Comparison of ENCODE assay signal across 29 cellular contexts in the genomic region with DNA sequence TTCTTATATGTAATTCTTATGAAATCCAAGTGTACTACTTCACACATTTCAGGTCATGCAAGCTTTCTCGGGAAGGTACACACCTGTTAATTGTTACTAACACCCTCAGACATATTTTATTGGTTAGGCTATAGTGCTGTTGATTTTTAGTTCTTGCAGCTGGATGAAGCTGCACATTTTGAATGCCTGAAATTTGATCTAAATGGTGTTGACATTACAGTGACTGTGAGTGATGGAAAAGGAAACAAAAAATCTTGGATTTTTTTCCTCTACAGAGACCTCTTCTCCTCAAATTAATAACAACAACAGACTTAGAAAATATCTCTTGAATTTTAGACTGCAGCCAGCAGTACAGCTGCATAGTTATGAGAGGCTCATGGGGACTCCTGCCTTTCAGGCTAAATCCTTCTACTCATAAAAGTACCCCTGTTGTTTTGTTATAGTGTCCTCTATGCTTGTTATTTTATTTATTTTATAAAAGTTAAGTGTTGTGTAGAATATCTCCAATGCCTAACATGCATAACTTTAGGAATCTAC.
A peak's percentile ranks its signal among the peaks of the same experiment; 100 is the strongest.
DNase-seq lines count a peak whose midpoint lies in the region; ATAC-seq and TF ChIP-seq lines count a peak whose summit lies in the region.
"Had no signal": no experiment of that assay in that cellular context is flagged by ENCODE, and none has a peak within 500 bp of the region (broad histone marks: within the 10 kb centered on the region; RNA-seq: fewer than 3 reads in every experiment).

No MANE protein-coding gene starts in this region.

- H3K27ac ChIP-seq in left ventricle myocardium inferior (replicated peaks) = peak overlapping the region; percentile 67
- no peak overlapping the region for H3K27ac ChIP-seq in right cardiac atrium (ENCODE audit: low read length)
- peak overlapping the region in 1 of 4 donors; percentile 12 for H3K27ac ChIP-seq in gastroesophageal sphincter
- H3K27ac ChIP-seq: dorsolateral prefrontal cortex, HL-60, thyroid gland, vagina had no signal

- H3K9me3 ChIP-seq in left ventricle myocardium inferior (replicated peaks) (peaks cover 23% of the 10 kb centered on the region), right cardiac atrium (ENCODE audit: control insufficient read depth, low read length) (peaks cover 2% of the 10 kb centered on the region), gastroesophageal sphincter (peaks cover 0 to 14% (median 0%) of the 10 kb centered on the region in 3 donors)
- H3K9me3 ChIP-seq: BE2C, MG63, thyroid gland, vagina had no signal

- no peak overlapping the region for H3K4me3 ChIP-seq in left ventricle myocardium inferior
- H3K4me3 ChIP-seq in right cardiac atrium (ENCODE audit: low read length) = no peak overlapping the region
- no peak overlapping the region for H3K4me3 ChIP-seq in gastroesophageal sphincter
- H3K4me3 ChIP-seq: dorsolateral prefrontal cortex, MG63, thyroid gland, vagina had no signal

- H3K27me3 ChIP-seq in left ventricle myocardium inferior (ENCODE audit: low read depth) (no peaks in the 10 kb centered on the region), right cardiac atrium (ENCODE audit: control insufficient read depth, insufficient read depth) (no peaks in the 10 kb centered on the region), gastroesophageal sphincter (no peaks in the 10 kb centered on the region)
- H3K27me3 ChIP-seq: BE2C, dorsolateral prefrontal cortex, MG63, thyroid gland, vagina had no signal

- no peaks in the 10 kb centered on the region for H3K4me1 ChIP-seq in left ventricle myocardium inferior
- no peaks in the 10 kb centered on the region for H3K4me1 ChIP-seq in right cardiac atrium (ENCODE audit: control insufficient read depth, insufficient read depth, low read length)
- H3K4me1 ChIP-seq in gastroesophageal sphincter = no peaks in the 10 kb centered on the region
- H3K4me1 ChIP-seq: BE2C, thyroid gland, vagina had no signal

- 37% methylated on average over 1 of the region's 1 CpG for WGBS in right cardiac atrium
- 17 to 19% methylated on average over 1 of the region's 1 CpG for WGBS in gastroesophageal sphincter (ENCODE audit: low coverage in 1 of 2), 2 donors

- TF ChIP-seq CTCF in left ventricle myocardium inferior (IDR thresholded peaks at IDR 0.05; ENCODE audit: borderline replicate concordance) = no peak
- no peak for TF ChIP-seq CTCF in gastroesophageal sphincter (IDR thresholded peaks at IDR 0.05)

- H3K36me3 ChIP-seq in left ventricle myocardium inferior (no peaks in the 10 kb centered on the region), gastroesophageal sphincter (no peaks in the 10 kb centered on the region)
- H3K36me3 ChIP-seq: BE2C, MG63, thyroid gland, vagina had no signal

- no peak for TF ChIP-seq EP300 in gastroesophageal sphincter (IDR thresholded peaks at IDR 0.05)

- DNase-seq in left ventricle myocardium inferior = no peak
- DNase-seq in right cardiac atrium = no peak
- peak; percentile 0 for DNase-seq in NCI-H510A (lab: John Stamatoyannopoulos, UW)
- peak; percentile 35 for DNase-seq in left kidney (ENCODE audit: low read depth, low spot score)
- no peak for DNase-seq in NCI-H2029 (lab: John Stamatoyannopoulos, UW)
- DNase-seq: activated CD4-positive, alpha-beta T cell treated with anti-CD3 and anti-CD28 coated beads for 36 hours; activated CD8-positive, alpha-beta T cell treated with anti-CD3 and anti-CD28 coated beads, Interleukin-2, amount 10 ng/mL, durations not matched to agents 7 days and 5 days; activated naive CD4-positive, alpha-beta T cell treated with anti-CD3 and anti-CD28 coated beads, Interleukin-2, amount 50 U/mL, for 16 hours; amniotic stem cell; BE2C; CD8-positive, alpha-beta memory T cell; DMS 273 treated with DMSO at 0.1 percent for 48 hours; dorsolateral prefrontal cortex; H7; hippocampal formation; KG1; MG63; NCI-H1436; NCI-H2081 treated with DMSO at 0.1 percent for 48 hours; NCI-H524; stimulated activated CD4-positive, alpha-beta T cell treated with anti-CD3 and anti-CD28 coated beads, Interleukin-12 subunit alpha, Interleukin-12 subunit beta, amount 100 ng/mL, for 4 hours; stimulated activated CD4-positive, alpha-beta T cell treated with anti-CD3 and anti-CD28 coated beads, Interleukin-4, amount 100 ng/mL, for 1 hour; SW 1271; thyroid gland had no signal

- intact Hi-C loops in left ventricle myocardium inferior (cut with micrococcal nuclease) (no loop called here), right cardiac atrium (cut with DNase I) (no loop called here)

- TF ChIP-seq POLR2A in gastroesophageal sphincter (IDR thresholded peaks at IDR 0.05) = no peak

- no peak for ATAC-seq in right cardiac atrium
- no peak for ATAC-seq in gastroesophageal sphincter
- ATAC-seq in GM18520 (IDR thresholded peaks at IDR 0.05; ENCODE audit: unreplicated experiment) = no peak
- ATAC-seq: activated CD4-positive, alpha-beta T cell treated with anti-CD3 and anti-CD28 coated beads for 36 hours; activated CD8-positive, alpha-beta T cell treated with anti-CD3 and anti-CD28 coated beads, Interleukin-2, amount 10 ng/mL, durations not matched to agents 7 days and 5 days; activated T-helper 17 cell treated with anti-CD3 and anti-CD28 coated beads, Interleukin-2, amount 50 U/mL, for 72 hours had no signal

Comparison
In these comparisons a context has a peak if more than half of its experiments do, and no peak if none do; other contexts are left out.
1. DNase-seq: peak in NCI-H510A (single experiment) and left kidney (single experiment); none in left ventricle myocardium inferior (single experiment), right cardiac atrium (0 of 3) and NCI-H2029 (single experiment).